Comparison of ENCODE assay signal across 9 cellular contexts in genomic region chr13:85798999-85799646, GRCh38. TPM values are rescaled to one million over a fixed set of nuclear protein-coding genes. Genes with fewer than 3 reads are reported as not detected.
DNase-seq lines count a peak whose midpoint lies in the region; ATAC-seq and TF ChIP-seq lines count a peak whose summit lies in the region.
"Had no signal": no experiment of that assay in that cellular context is flagged by ENCODE, and none has a peak within 500 bp of the region (broad histone marks: within the 10 kb centered on the region; RNA-seq: fewer than 3 reads in every experiment).

SLITRK6 (minus strand) TSS chr13:85799419; CDS start chr13:85796508, 2,911 bp downstream.

- TF ChIP-seq CTCF in astrocyte of the cerebellum (IDR thresholded peaks at IDR 0.05; ENCODE audit: low read depth, low read length, missing control alignments) (peak; percentile 26), left lung (IDR thresholded peaks at IDR 0.05) (no peak)

- no peaks in the 10 kb centered on the region for H3K9me3 ChIP-seq in left lung

- intact Hi-C loops in left lung (cut with DNase I): no loop called here

- no peaks in the 10 kb centered on the region for H3K4me1 ChIP-seq in left lung

- ATAC-seq in left lung: peak; percentile 91
- ATAC-seq in stimulated activated memory B cell treated with anti-CD40 and anti-IgM and Interleukin-4, amounts not matched to agents 10 μg/mL and 1 μg/mL and 100 μg/mL, for 72 hours: no peak

- H3K36me3 Mint-ChIP-seq in stimulated activated memory B cell treated with anti-CD40 and anti-IgM and Interleukin-4, amounts not matched to agents 10 μg/mL and 1 μg/mL and 100 μg/mL, for 72 hours: no peaks in the 10 kb centered on the region
- H3K36me3 Mint-ChIP-seq: activated naive CD8-positive, alpha-beta T cell treated with anti-CD3 and anti-CD28 coated beads, Interleukin-2, amount 10 ng/mL, durations not matched to agents 7 days and 5 days had no signal

- no peaks in the 10 kb centered on the region for H3K27me3 ChIP-seq in left lung

- no peaks in the 10 kb centered on the region for H3K9me3 Mint-ChIP-seq in stimulated activated memory B cell treated with anti-CD40 and anti-IgM and Interleukin-4, amounts not matched to agents 10 μg/mL and 1 μg/mL and 100 μg/mL, for 72 hours
- H3K9me3 Mint-ChIP-seq: activated naive CD8-positive, alpha-beta T cell treated with anti-CD3 and anti-CD28 coated beads, Interleukin-2, amount 10 ng/mL, durations not matched to agents 7 days and 5 days had no signal

- no peak within 1 kb of the TSS for H3K27ac Mint-ChIP-seq in stimulated activated memory B cell treated with anti-CD40 and anti-IgM and Interleukin-4, amounts not matched to agents 10 μg/mL and 1 μg/mL and 100 μg/mL, for 72 hours
- H3K27ac Mint-ChIP-seq: activated naive CD8-positive, alpha-beta T cell treated with anti-CD3 and anti-CD28 coated beads, Interleukin-2, amount 10 ng/mL, durations not matched to agents 7 days and 5 days had no signal

- H3K4me1 Mint-ChIP-seq in stimulated activated memory B cell treated with anti-CD40 and anti-IgM and Interleukin-4, amounts not matched to agents 10 μg/mL and 1 μg/mL and 100 μg/mL, for 72 hours: no peaks in the 10 kb centered on the region
- H3K4me1 Mint-ChIP-seq: activated naive CD8-positive, alpha-beta T cell treated with anti-CD3 and anti-CD28 coated beads, Interleukin-2, amount 10 ng/mL, durations not matched to agents 7 days and 5 days had no signal

- H3K4me3 ChIP-seq in astrocyte of the cerebellum (ENCODE audit: low read depth, low read length): peak within 1 kb of the TSS; percentile 2
- no peak within 1 kb of the TSS for H3K4me3 ChIP-seq in left lung

- in situ Hi-C loops in astrocyte of the cerebellum (cut with HindIII; ENCODE audit: low sequenced_read_pairs): no loop called here

- H3K27me3 Mint-ChIP-seq in stimulated activated memory B cell treated with anti-CD40 and anti-IgM and Interleukin-4, amounts not matched to agents 10 μg/mL and 1 μg/mL and 100 μg/mL, for 72 hours: no peaks in the 10 kb centered on the region
- H3K27me3 Mint-ChIP-seq: activated naive CD8-positive, alpha-beta T cell treated with anti-CD3 and anti-CD28 coated beads, Interleukin-2, amount 10 ng/mL, durations not matched to agents 7 days and 5 days had no signal

- H3K27ac ChIP-seq in left lung: no peak within 1 kb of the TSS

- H3K4me3 Mint-ChIP-seq in stimulated activated memory B cell treated with anti-CD40 and anti-IgM and Interleukin-4, amounts not matched to agents 10 μg/mL and 1 μg/mL and 100 μg/mL, for 72 hours: no peak within 1 kb of the TSS
- H3K4me3 Mint-ChIP-seq: activated naive CD8-positive, alpha-beta T cell treated with anti-CD3 and anti-CD28 coated beads, Interleukin-2, amount 10 ng/mL, durations not matched to agents 7 days and 5 days had no signal

- DNase-seq in COR-L47 (lab: John Stamatoyannopoulos, UW) (peak; percentile 72), NCI-H1417 treated with DMSO at 0.1 percent for 48 hours (lab: John Stamatoyannopoulos, UW) (peak; percentile 80), astrocyte of the cerebellum (ENCODE audit: low read depth) (peak; percentile 45), left lung (no peak), AML-193 (lab: John Stamatoyannopoulos, UW) (no peak), mucosa of gallbladder (ENCODE audit: low spot score) (no peak)
- DNase-seq in stimulated activated CD4-positive, alpha-beta T cell treated with anti-CD3 and anti-CD28 coated beads, Interleukin-2, amount 100 ng/mL, for 24 hours: no peak
- DNase-seq: activated naive CD8-positive, alpha-beta T cell treated with anti-CD3 and anti-CD28 coated beads, Interleukin-2, amount 10 ng/mL, durations not matched to agents 7 days and 5 days had no signal

- H3K36me3 ChIP-seq in left lung: no peaks in the 10 kb centered on the region

RNA-seq across cellular contexts. Expression of gene SLITRK6, which starts in this region (rescaled TPM):
- total RNA-seq in left lung (1 to 10 TPM; 1.5 to 2.0 TPM), mucosa of gallbladder (3.8 TPM)
- total RNA-seq: activated naive CD8-positive, alpha-beta T cell treated with anti-CD3 and anti-CD28 coated beads, Interleukin-2, amount 10 ng/mL, durations not matched to agents 7 days and 5 days had no signal

Comparison
In these comparisons a context has a peak if more than half of its experiments do, and no peak if none do; other contexts are left out.
1. DNase-seq: peak in COR-L47 (single experiment), NCI-H1417 treated with DMSO at 0.1 percent for 48 hours (single experiment) and astrocyte of the cerebellum (single experiment); none in left lung (0 of 2), AML-193 (0 of 2), stimulated activated CD4-positive, alpha-beta T cell treated with anti-CD3 and anti-CD28 coated beads, Interleukin-2, amount 100 ng/mL, for 24 hours (0 of 2) and mucosa of gallbladder (single experiment).